Comparison of ENCODE assay signal across 17 cellular contexts in genomic region chr11:80816966-80817365, GRCh38.
DNase-seq lines count a peak whose midpoint lies in the region; ATAC-seq, FAIRE-seq and TF ChIP-seq lines count a peak whose summit lies in the region.
"Had no signal": no experiment of that assay in that cellular context is flagged by ENCODE, and none has a peak within 500 bp of the region (broad histone marks: within the 10 kb centered on the region; RNA-seq: fewer than 3 reads in every experiment).

No MANE protein-coding gene starts in this region.

- no peak overlapping the region for H3K27ac ChIP-seq in MM.1S (ENCODE audit: low read length)
- H3K27ac ChIP-seq in CD8-positive, alpha-beta memory T cell (ENCODE audit: low read depth, low read length), result no peak overlapping the region
- H3K27ac ChIP-seq: left lung, upper lobe of right lung had no signal

- H3K36me3 Mint-ChIP-seq in CD8-positive, alpha-beta memory T cell, result peaks cover 0 to 2% (median 0%) of the 10 kb centered on the region in 3 donors

- H3F3A ChIP-seq in MM.1S (ENCODE audit: insufficient read depth, low read length), result no peaks in the 10 kb centered on the region

- H3K4me1 ChIP-seq in MM.1S (ENCODE audit: low read length), result peaks cover 15% of the 10 kb centered on the region
- H3K4me1 ChIP-seq in CD8-positive, alpha-beta memory T cell (ENCODE audit: insufficient read depth, low read length), result no peaks in the 10 kb centered on the region
- H3K4me1 ChIP-seq: left lung, upper lobe of right lung had no signal

- ATAC-seq in GM19395 (IDR thresholded peaks at IDR 0.05; ENCODE audit: unreplicated experiment) (peak; percentile 52), HG02884 (IDR thresholded peaks at IDR 0.05; ENCODE audit: unreplicated experiment) (peak; percentile 24), HG02981 (IDR thresholded peaks at IDR 0.05; ENCODE audit: unreplicated experiment) (no peak)
- ATAC-seq: K562, left lung, upper lobe of right lung had no signal

- no peak overlapping the region for H3K4me3 ChIP-seq in MM.1S (ENCODE audit: low read length)
- H3K4me3 ChIP-seq in CD8-positive, alpha-beta memory T cell (ENCODE audit: low read length), result no peak overlapping the region
- H3K4me3 ChIP-seq: K562, left lung, upper lobe of right lung had no signal

- no peak overlapping the region for H3K4me3 Mint-ChIP-seq in CD8-positive, alpha-beta memory T cell
- H3K4me3 Mint-ChIP-seq: nephron progenitor cell had no signal

- no peak overlapping the region for H3K9ac ChIP-seq in MM.1S (ENCODE audit: low read length)

- H3K4me2 ChIP-seq in MM.1S (ENCODE audit: low read depth, low read length), result no peak overlapping the region

- H2AFZ ChIP-seq in MM.1S (ENCODE audit: low read length), result peak overlapping the region; percentile 17; the same call in 1 of the 2 replicates

- no peaks in the 10 kb centered on the region for H3K9me3 ChIP-seq in MM.1S (replicated peaks; ENCODE audit: insufficient read depth, low read length)
- no peaks in the 10 kb centered on the region for H3K9me3 ChIP-seq in CD8-positive, alpha-beta memory T cell (ENCODE audit: low read length)
- H3K9me3 ChIP-seq: left lung, upper lobe of right lung had no signal

- TF ChIP-seq CTCF in D721Med (IDR thresholded peaks at IDR 0.05; ENCODE audit: insufficient read depth, missing control alignments) (no peak), MM.1S (IDR thresholded peaks at IDR 0.05; ENCODE audit: low read length) (no peak)

- DNase-seq in D721Med (ENCODE audit: insufficient read length, low spot score) (no peak), MM.1S (no peak), NCI-H2107 treated with DMSO at 0.1 percent for 48 hours (lab: John Stamatoyannopoulos, UW; ENCODE audit: unreplicated experiment) (no peak), medulla oblongata (ENCODE audit: extremely low spot score) (no peak)
- DNase-seq in CD8-positive, alpha-beta memory T cell, result no peak
- DNase-seq: ACHN; activated CD4-positive, alpha-beta T cell treated with anti-CD3 and anti-CD28 coated beads, Interleukin-2, amount 50 U/mL, for 4 hours; DMS79; left lung; NCI-H1930; nephron progenitor cell; NK-92 treated with Interleukin-12 subunit alpha and Interleukin-12 subunit beta, amount 100 ng/mL, for 24 hours; upper lobe of right lung had no signal

- peak; percentile 6 for FAIRE-seq in D721Med (lab: Jason Lieb, UNC)
- FAIRE-seq: K562 had no signal

- no peaks in the 10 kb centered on the region for H3K27me3 ChIP-seq in MM.1S (replicated peaks; ENCODE audit: insufficient read depth, low read length)
- H3K27me3 ChIP-seq in CD8-positive, alpha-beta memory T cell (ENCODE audit: insufficient read depth, low read length, poor library complexity, severe bottlenecking), result no peaks in the 10 kb centered on the region
- H3K27me3 ChIP-seq: left lung, upper lobe of right lung had no signal

- H3K79me2 ChIP-seq in MM.1S (ENCODE audit: low read length), result no peaks in the 10 kb centered on the region

- H3K9me3 Mint-ChIP-seq in CD8-positive, alpha-beta memory T cell, result peaks cover 2 to 41% (median 6%) of the 10 kb centered on the region in 5 donors
- H3K9me3 Mint-ChIP-seq: nephron progenitor cell had no signal

- H3K9me2 ChIP-seq in MM.1S (replicated peaks; ENCODE audit: insufficient read depth, low read length), result 0 out of 2 replicates have a peak, but pooled peaks cover 4% of the 10 kb centered on the region

- no peaks in the 10 kb centered on the region for H3K36me3 ChIP-seq in MM.1S (replicated peaks; ENCODE audit: insufficient read depth, low read length)
- no peaks in the 10 kb centered on the region for H3K36me3 ChIP-seq in CD8-positive, alpha-beta memory T cell (ENCODE audit: insufficient read depth, low read length)
- H3K36me3 ChIP-seq: left lung, upper lobe of right lung had no signal

- H3K4me1 Mint-ChIP-seq in CD8-positive, alpha-beta memory T cell, result no peaks in the 10 kb centered on the region
- H3K4me1 Mint-ChIP-seq: nephron progenitor cell had no signal

- H4K20me1 ChIP-seq in MM.1S (ENCODE audit: insufficient read depth, low read length), result no peaks in the 10 kb centered on the region

- no peaks in the 10 kb centered on the region for H3K27me3 Mint-ChIP-seq in CD8-positive, alpha-beta memory T cell

- CTCF ChIA-PET in CD8-positive, alpha-beta memory T cell (lab: Charles Lee), result no interaction called here

- H3K27ac Mint-ChIP-seq in CD8-positive, alpha-beta memory T cell, result no peak overlapping the region
- H3K27ac Mint-ChIP-seq: nephron progenitor cell had no signal

- POLR2A ChIA-PET in CD8-positive, alpha-beta memory T cell (lab: Charles Lee), result no interaction called here
